Comparison of ENCODE assay signal across 8 cellular contexts in the genomic region with DNA sequence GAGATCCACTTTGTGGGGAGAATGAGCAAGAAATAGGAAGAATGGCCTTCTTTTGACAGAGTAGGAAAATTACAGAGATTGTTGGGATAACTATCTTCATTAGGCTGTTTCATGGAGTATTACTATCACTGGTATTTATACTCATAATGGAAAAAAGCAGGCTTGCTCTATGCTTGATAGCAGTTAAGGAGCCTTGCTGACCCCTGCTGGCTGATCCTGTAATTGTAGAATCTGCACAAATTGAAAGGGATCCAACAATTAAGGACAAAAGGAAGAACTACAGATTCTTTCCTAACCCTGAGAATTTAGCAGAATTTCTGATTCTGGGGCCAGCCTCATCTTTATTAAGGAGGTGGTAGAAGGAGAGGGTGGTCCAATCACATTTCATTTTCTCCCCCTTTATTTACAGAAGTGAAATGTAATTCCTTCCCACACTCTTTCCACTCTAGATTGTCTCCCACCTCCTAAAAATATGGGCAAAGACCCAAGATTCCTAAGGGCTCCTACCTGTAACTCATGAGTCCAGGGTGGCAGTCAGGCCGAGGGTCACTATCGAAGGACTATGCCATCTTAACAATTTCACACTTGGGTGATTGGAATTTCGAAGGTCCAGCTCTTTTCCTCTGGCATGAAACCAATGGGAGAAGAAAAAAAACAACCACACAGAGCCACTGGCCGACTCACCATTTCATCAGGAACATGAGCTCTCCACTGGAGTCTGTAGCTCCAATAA. TPM values are rescaled to one million over a fixed set of nuclear protein-coding genes. Genes with fewer than 3 reads are reported as not detected.
A peak's percentile ranks its signal among the peaks of the same experiment; 100 is the strongest.
DNase-seq lines count a peak whose midpoint lies in the region; ATAC-seq lines count a peak whose summit lies in the region.

No MANE protein-coding gene starts in this region.

- no peak overlapping the region for H3K4me2 ChIP-seq in Karpas-422 (ENCODE audit: low read depth, low read length, poor library complexity, severe bottlenecking)

- H3K9ac ChIP-seq in Karpas-422 (ENCODE audit: low read length): no peak overlapping the region

- H3K4me3 ChIP-seq in Karpas-422 (ENCODE audit: low read length): no peak overlapping the region

- DNase-seq in DMS153 (lab: John Stamatoyannopoulos, UW) (peak; percentile 62), Karpas-422 (peak; percentile 86), SK-N-DZ (ENCODE audit: low spot score) (peak; percentile 67), globus pallidus (ENCODE audit: low spot score) (peak; percentile 76), posterior cingulate gyrus (peak in 7 of 10 donors; percentile 57 to 89 (median 70)), ureter (ENCODE audit: low spot score) (peak; percentile 85)
- peak; percentile 19 to 58 (median 42) for DNase-seq in activated naive CD4-positive, alpha-beta T cell (lab: John Stamatoyannopoulos, UW)

- H3K4me1 ChIP-seq in Karpas-422 (ENCODE audit: low read length): no peaks in the 10 kb centered on the region

- no peak overlapping the region for H3K27ac ChIP-seq in Karpas-422 (ENCODE audit: low read length)

- no peak overlapping the region for H2AFZ ChIP-seq in Karpas-422 (ENCODE audit: low read length)

- H3K36me3 ChIP-seq in Karpas-422 (ENCODE audit: insufficient read depth, low read length): peaks cover 19% of the 10 kb centered on the region; the same call in 1 of the 2 replicates

- H3K9me2 ChIP-seq in Karpas-422 (replicated peaks; ENCODE audit: insufficient read depth, low read length): no peaks in the 10 kb centered on the region

- no peaks in the 10 kb centered on the region for H4K20me1 ChIP-seq in Karpas-422 (ENCODE audit: insufficient read depth, low read depth, low read length)

- H3K79me2 ChIP-seq in Karpas-422 (ENCODE audit: low read length): peaks cover 13% of the 10 kb centered on the region

- no peaks in the 10 kb centered on the region for H3K27me3 ChIP-seq in Karpas-422 (ENCODE audit: low read length)

- intact Hi-C loops in posterior cingulate gyrus (cut with DNase I): loop anchor here (1.0 kb wide), 1 partner anchor 48 kb away; no protein-coding TSS in a partner anchor

- no peaks in the 10 kb centered on the region for H3K9me3 ChIP-seq in Karpas-422 (ENCODE audit: low read length)

- ATAC-seq in HG03159 (IDR thresholded peaks at IDR 0.05; ENCODE audit: unreplicated experiment): no peak

RNA-seq across cellular contexts. Expression of a gene that starts 26.3 kb away (rescaled TPM):
- total RNA-seq in Karpas-422 (2014; rRNA removed; shearing (Covaris generic); ENCODE audit: low replicate concordance): 48.7 and 52.7 TPM in 2 replicates
- polyA plus RNA-seq in SK-N-DZ (2014; cell fraction: cytosol; rRNA removed): 48.3 and 57.6 TPM in 2 replicates
- 28.1 and 31.2 TPM in 2 replicates for polyA plus RNA-seq in SK-N-DZ (2014; cell fraction: nucleus; rRNA removed)
- 143 TPM for total RNA-seq in ureter

RNA-seq across cellular contexts. Expression of a gene that starts 26.8 kb away (rescaled TPM):
- 32.5 TPM in 2 replicates for total RNA-seq in Karpas-422 (2014; rRNA removed; shearing (Covaris generic); ENCODE audit: low replicate concordance)
- 298 and 375 TPM in 2 replicates for polyA plus RNA-seq in SK-N-DZ (2014; cell fraction: cytosol; rRNA removed)
- 109 and 140 TPM in 2 replicates for polyA plus RNA-seq in SK-N-DZ (2014; cell fraction: nucleus; rRNA removed)
- total RNA-seq in ureter: 29.3 TPM

RNA-seq across cellular contexts. Expression of a gene that starts 33.1 kb away (rescaled TPM):
- total RNA-seq in Karpas-422 (2014; rRNA removed; shearing (Covaris generic); ENCODE audit: low replicate concordance): 14.6 and 16.4 TPM in 2 replicates
- polyA plus RNA-seq in SK-N-DZ (2014; cell fraction: cytosol; rRNA removed): 18.0 and 19.1 TPM in 2 replicates
- 14.2 and 19.5 TPM in 2 replicates for polyA plus RNA-seq in SK-N-DZ (2014; cell fraction: nucleus; rRNA removed)
- total RNA-seq in ureter: 24.3 TPM

RNA-seq across cellular contexts. Expression of a gene that starts 36.9 kb away (rescaled TPM):
- not detected in 2 replicates for total RNA-seq in Karpas-422 (2014; rRNA removed; shearing (Covaris generic); ENCODE audit: low replicate concordance)
- 1.1 and 1.6 TPM in 2 replicates for polyA plus RNA-seq in SK-N-DZ (2014; cell fraction: cytosol; rRNA removed)
- polyA plus RNA-seq in SK-N-DZ (2014; cell fraction: nucleus; rRNA removed): 0.51 and 0.80 TPM in 2 replicates
- 29.1 TPM for total RNA-seq in ureter
